In genomic region chr5:42962139-42962538, GRCh38 we compare ENCODE assay signal across 11 cellular contexts.
DNase-seq lines count a peak whose midpoint lies in the region; ATAC-seq and TF ChIP-seq lines count a peak whose summit lies in the region.
"Had no signal": no experiment of that assay in that cellular context is flagged by ENCODE, and none has a peak within 500 bp of the region (broad histone marks: within the 10 kb centered on the region; RNA-seq: fewer than 3 reads in every experiment).

No MANE protein-coding gene starts in this region.

- H3K27me3 Mint-ChIP-seq in activated naive CD8-positive, alpha-beta T cell treated with anti-CD3 and anti-CD28 coated beads, Interleukin-2, amount 50 U/mL, for 24 hours: no peaks in the 10 kb centered on the region
- H3K27me3 Mint-ChIP-seq in activated naive CD8-positive, alpha-beta T cell treated with anti-CD3 and anti-CD28 coated beads for 36 hours: no peaks in the 10 kb centered on the region
- no peaks in the 10 kb centered on the region for H3K27me3 Mint-ChIP-seq in T-cell
- peaks cover 0 to 4% (median 3%) of the 10 kb centered on the region in 3 donors for H3K27me3 Mint-ChIP-seq in immature natural killer cell (ENCODE audit: low read depth in 3 of 3)
- H3K27me3 Mint-ChIP-seq: B cell had no signal

- peaks cover 4% of the 10 kb centered on the region for H3K4me1 Mint-ChIP-seq in activated naive CD8-positive, alpha-beta T cell treated with anti-CD3 and anti-CD28 coated beads, Interleukin-2, amount 50 U/mL, for 24 hours
- peaks cover 11% of the 10 kb centered on the region for H3K4me1 Mint-ChIP-seq in activated naive CD8-positive, alpha-beta T cell treated with anti-CD3 and anti-CD28 coated beads for 36 hours
- peaks cover 16 to 34% (median 18%) of the 10 kb centered on the region in 3 donors for H3K4me1 Mint-ChIP-seq in T-cell
- peaks cover 43 to 62% of the 10 kb centered on the region in 2 donors for H3K4me1 Mint-ChIP-seq in immature natural killer cell
- H3K4me1 Mint-ChIP-seq in stimulated activated effector memory CD8-positive, alpha-beta T cell treated with anti-CD3 and anti-CD28 coated beads, Interleukin-12 subunit alpha, Interleukin-12 subunit beta, amount 100 ng/mL, for 72 hours: peaks cover 30% of the 10 kb centered on the region
- H3K4me1 Mint-ChIP-seq: GM23338 had no signal

- H3K27ac Mint-ChIP-seq in activated naive CD8-positive, alpha-beta T cell treated with anti-CD3 and anti-CD28 coated beads, Interleukin-2, amount 50 U/mL, for 24 hours: peak overlapping the region; percentile 14
- no peak overlapping the region for H3K27ac Mint-ChIP-seq in activated naive CD8-positive, alpha-beta T cell treated with anti-CD3 and anti-CD28 coated beads for 36 hours
- peak overlapping the region; percentile 44 to 53 for H3K27ac Mint-ChIP-seq in T-cell
- peak overlapping the region; percentile 85 to 97 (median 92) for H3K27ac Mint-ChIP-seq in immature natural killer cell
- peak overlapping the region; percentile 36 for H3K27ac Mint-ChIP-seq in stimulated activated effector memory CD8-positive, alpha-beta T cell treated with anti-CD3 and anti-CD28 coated beads, Interleukin-12 subunit alpha, Interleukin-12 subunit beta, amount 100 ng/mL, for 72 hours
- H3K27ac Mint-ChIP-seq: B cell, GM23338 had no signal

- H3K4me3 Mint-ChIP-seq in activated naive CD8-positive, alpha-beta T cell treated with anti-CD3 and anti-CD28 coated beads, Interleukin-2, amount 50 U/mL, for 24 hours: no peak overlapping the region
- no peak overlapping the region for H3K4me3 Mint-ChIP-seq in activated naive CD8-positive, alpha-beta T cell treated with anti-CD3 and anti-CD28 coated beads for 36 hours
- no peak overlapping the region for H3K4me3 Mint-ChIP-seq in T-cell
- peak overlapping the region; percentile 47 to 83 (median 78) for H3K4me3 Mint-ChIP-seq in immature natural killer cell
- H3K4me3 Mint-ChIP-seq in stimulated activated effector memory CD8-positive, alpha-beta T cell treated with anti-CD3 and anti-CD28 coated beads, Interleukin-12 subunit alpha, Interleukin-12 subunit beta, amount 100 ng/mL, for 72 hours: peak overlapping the region; percentile 3
- H3K4me3 Mint-ChIP-seq: B cell, GM23338 had no signal

- no peaks in the 10 kb centered on the region for H3K9me3 Mint-ChIP-seq in activated naive CD8-positive, alpha-beta T cell treated with anti-CD3 and anti-CD28 coated beads, Interleukin-2, amount 50 U/mL, for 24 hours
- no peaks in the 10 kb centered on the region for H3K9me3 Mint-ChIP-seq in activated naive CD8-positive, alpha-beta T cell treated with anti-CD3 and anti-CD28 coated beads for 36 hours
- H3K9me3 Mint-ChIP-seq in T-cell: no peaks in the 10 kb centered on the region
- H3K9me3 Mint-ChIP-seq in immature natural killer cell: no peaks in the 10 kb centered on the region
- H3K9me3 Mint-ChIP-seq in stimulated activated effector memory CD8-positive, alpha-beta T cell treated with anti-CD3 and anti-CD28 coated beads, Interleukin-12 subunit alpha, Interleukin-12 subunit beta, amount 100 ng/mL, for 72 hours: no peaks in the 10 kb centered on the region
- H3K9me3 Mint-ChIP-seq: GM23338 had no signal

- no peaks in the 10 kb centered on the region for H3K36me3 Mint-ChIP-seq in activated naive CD8-positive, alpha-beta T cell treated with anti-CD3 and anti-CD28 coated beads, Interleukin-2, amount 50 U/mL, for 24 hours (ENCODE audit: low read depth)
- peaks cover 1% of the 10 kb centered on the region for H3K36me3 Mint-ChIP-seq in activated naive CD8-positive, alpha-beta T cell treated with anti-CD3 and anti-CD28 coated beads for 36 hours
- H3K36me3 Mint-ChIP-seq in T-cell: peaks cover 12% of the 10 kb centered on the region
- peaks cover 0 to 3% (median 0%) of the 10 kb centered on the region in 3 donors for H3K36me3 Mint-ChIP-seq in immature natural killer cell
- H3K36me3 Mint-ChIP-seq in stimulated activated effector memory CD8-positive, alpha-beta T cell treated with anti-CD3 and anti-CD28 coated beads, Interleukin-12 subunit alpha, Interleukin-12 subunit beta, amount 100 ng/mL, for 72 hours: no peaks in the 10 kb centered on the region

- DNase-seq in activated naive CD8-positive, alpha-beta T cell treated with anti-CD3 and anti-CD28 coated beads, Interleukin-2, amount 50 U/mL, for 24 hours: no peak
- no peak for DNase-seq in activated naive CD8-positive, alpha-beta T cell treated with anti-CD3 and anti-CD28 coated beads for 36 hours
- DNase-seq in T-cell (no peak), immature natural killer cell (peak; percentile 53 to 75 (median 66)), GM10266 (ENCODE audit: extremely low spot score) (no peak)
- no peak for DNase-seq in stimulated activated effector memory CD8-positive, alpha-beta T cell treated with anti-CD3 and anti-CD28 coated beads, Interleukin-12 subunit alpha, Interleukin-12 subunit beta, amount 100 ng/mL, for 72 hours (ENCODE audit: low spot score in 2 of 2)
- DNase-seq: Caco-2, HCEC 1CT had no signal

- POLR2A ChIA-PET in T-cell (lab: Charles Lee): interaction anchor here (0.6 to 1.3 kb wide), 2 partner anchors 12 to 37 kb away, joined by 3 to 4 read pairs; no protein-coding TSS in a partner anchor

- ATAC-seq in activated naive CD8-positive, alpha-beta T cell treated with anti-CD3 and anti-CD28 coated beads, Interleukin-2, amount 50 U/mL, for 24 hours: no peak
- ATAC-seq in T-cell (replicated peaks in 1 of 4) (no peak), HG03469 (IDR thresholded peaks at IDR 0.05; ENCODE audit: unreplicated experiment) (no peak)
- ATAC-seq in stimulated activated effector memory CD8-positive, alpha-beta T cell treated with anti-CD3 and anti-CD28 coated beads, Interleukin-12 subunit alpha, Interleukin-12 subunit beta, amount 100 ng/mL, for 72 hours: peak; percentile 32
- ATAC-seq: GM23338 had no signal

- CTCF ChIA-PET in T-cell (lab: Charles Lee): interaction anchor here (0.6 to 1.3 kb wide), 3 partner anchors 32 to 322 kb away, joined by 3 to 9 read pairs (median 5); no protein-coding TSS in a partner anchor

- no peak for TF ChIP-seq CTCF in GM10266 (IDR thresholded peaks at IDR 0.05; ENCODE audit: control insufficient read depth, insufficient read depth, low read depth, missing control alignments)

Comparison
In these comparisons a context has a peak if more than half of its experiments do, and no peak if none do; other contexts are left out.
1. DNase-seq: peak in immature natural killer cell (3 of 3); none in activated naive CD8-positive, alpha-beta T cell treated with anti-CD3 and anti-CD28 coated beads, Interleukin-2, amount 50 U/mL, for 24 hours (single experiment), activated naive CD8-positive, alpha-beta T cell treated with anti-CD3 and anti-CD28 coated beads for 36 hours (single experiment), T-cell (0 of 34), stimulated activated effector memory CD8-positive, alpha-beta T cell treated with anti-CD3 and anti-CD28 coated beads, Interleukin-12 subunit alpha, Interleukin-12 subunit beta, amount 100 ng/mL, for 72 hours (0 of 2) and GM10266 (single experiment).
2. H3K4me3 Mint-ChIP-seq: peak in immature natural killer cell (5 of 5) and stimulated activated effector memory CD8-positive, alpha-beta T cell treated with anti-CD3 and anti-CD28 coated beads, Interleukin-12 subunit alpha, Interleukin-12 subunit beta, amount 100 ng/mL, for 72 hours (single experiment); none in activated naive CD8-positive, alpha-beta T cell treated with anti-CD3 and anti-CD28 coated beads, Interleukin-2, amount 50 U/mL, for 24 hours (single experiment), activated naive CD8-positive, alpha-beta T cell treated with anti-CD3 and anti-CD28 coated beads for 36 hours (single experiment) and T-cell (0 of 3).